In the genomic region with DNA sequence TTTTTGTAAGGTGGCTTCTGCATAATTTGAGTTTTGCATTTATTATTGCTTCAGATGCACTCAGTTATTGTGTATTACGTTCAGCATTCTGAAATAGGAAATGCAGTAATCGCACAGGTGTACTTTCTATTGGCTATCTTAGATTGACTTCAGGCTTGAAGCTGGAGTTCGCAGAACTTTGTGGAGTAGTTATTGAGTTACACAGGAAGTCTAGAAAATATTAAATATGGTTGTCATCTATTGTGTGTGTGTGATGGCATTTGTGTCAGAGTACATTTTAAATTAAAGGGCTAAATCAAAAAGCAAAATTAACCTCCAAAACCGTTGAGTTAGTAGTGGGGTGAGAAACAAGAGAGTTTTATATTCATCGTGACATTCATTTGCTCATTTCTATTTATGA, we compare ENCODE assay signal across 9 cellular contexts. TPM values are rescaled to one million over a fixed set of nuclear protein-coding genes. Genes with fewer than 3 reads are reported as not detected.
DNase-seq lines count a peak whose midpoint lies in the region; ATAC-seq and TF ChIP-seq lines count a peak whose summit lies in the region.
"Had no signal": no experiment of that assay in that cellular context is flagged by ENCODE, and none has a peak within 500 bp of the region (broad histone marks: within the 10 kb centered on the region; RNA-seq: fewer than 3 reads in every experiment).

No MANE protein-coding gene starts in this region.

- H3K4me1 ChIP-seq in SJCRH30: peaks cover 15% of the 10 kb centered on the region
- peaks cover 40 to 53% (median 47%) of the 10 kb centered on the region in 4 donors for H3K4me1 ChIP-seq in esophagus muscularis mucosa

- H3K27ac ChIP-seq in SJCRH30 (no peak overlapping the region), esophagus muscularis mucosa (replicated peaks in 1 of 4) (peak overlapping the region; percentile 98 to 100 (median 99))
- H3K27ac ChIP-seq: C4-2B had no signal

- intact Hi-C loops in esophagus muscularis mucosa (cut with DNase I) (no loop called here), posterior cingulate gyrus (cut with DNase I) (no loop called here)

- H3K36me3 ChIP-seq in SJCRH30 (peaks cover 41% of the 10 kb centered on the region), esophagus muscularis mucosa (peaks cover 0 to 4% (median 0%) of the 10 kb centered on the region in 4 donors)

- DNase-seq in NCI-H1694 treated with DMSO at 0.1 percent for 48 hours (lab: John Stamatoyannopoulos, UW): peak; percentile 2
- DNase-seq in NCI-H1694 (lab: John Stamatoyannopoulos, UW): no peak
- DNase-seq in SJCRH30: peak in 1 of 2 experiments; percentile 31
- DNase-seq in esophagus muscularis mucosa (ENCODE audit: extremely low spot score): no peak
- DNase-seq in skeletal muscle cell (ENCODE audit: low read depth): no peak
- DNase-seq in inferior parietal cortex (ENCODE audit: extremely low spot score): no peak
- DNase-seq in posterior cingulate gyrus: no peak

- ATAC-seq in HG02798 (IDR thresholded peaks at IDR 0.05; ENCODE audit: poor library complexity, unreplicated experiment): no peak

- no peaks in the 10 kb centered on the region; the same call in 1 of the 2 replicates for H3K9me3 ChIP-seq in SJCRH30 (replicated peaks)
- H3K9me3 ChIP-seq in esophagus muscularis mucosa: no peaks in the 10 kb centered on the region

- no peaks in the 10 kb centered on the region for H3K27me3 ChIP-seq in SJCRH30
- no peaks in the 10 kb centered on the region for H3K27me3 ChIP-seq in esophagus muscularis mucosa

- no peak for TF ChIP-seq POLR2A in esophagus muscularis mucosa (IDR thresholded peaks at IDR 0.05; ENCODE audit: low read depth)

- no peak for TF ChIP-seq EP300 in esophagus muscularis mucosa (IDR thresholded peaks at IDR 0.05)

- 7% methylated on average over 5 of the region's 5 CpGs for WGBS in esophagus muscularis mucosa

- no peak for TF ChIP-seq CTCF in esophagus muscularis mucosa (IDR thresholded peaks at IDR 0.05)

- peak overlapping the region; percentile 82 for H3K4me3 ChIP-seq in SJCRH30
- peak overlapping the region; percentile 83 to 88 (median 87) for H3K4me3 ChIP-seq in esophagus muscularis mucosa
- peak overlapping the region; percentile 29 for H3K4me3 ChIP-seq in skeletal muscle cell (ENCODE audit: low read depth, low read length)

RNA-seq across cellular contexts. Expression of a gene that starts 2.7 kb away (rescaled TPM):
- total RNA-seq in SJCRH30 (2014; rRNA removed; shearing (Covaris generic)): 59.6 and 64.9 TPM in 2 replicates
- total RNA-seq in esophagus muscularis mucosa: 10 to 100 TPM; 24.0 to 45.3 (median 33.0) TPM

Comparison
In these comparisons a context has a peak if more than half of its experiments do, and no peak if none do; other contexts are left out.
1. H3K4me3 ChIP-seq: peak in every context shown above with its lines; median percentile 87 in esophagus muscularis mucosa; 82 in SJCRH30; 29 in skeletal muscle cell.